Comparison of ENCODE assay signal across 18 cellular contexts in the genomic region with DNA sequence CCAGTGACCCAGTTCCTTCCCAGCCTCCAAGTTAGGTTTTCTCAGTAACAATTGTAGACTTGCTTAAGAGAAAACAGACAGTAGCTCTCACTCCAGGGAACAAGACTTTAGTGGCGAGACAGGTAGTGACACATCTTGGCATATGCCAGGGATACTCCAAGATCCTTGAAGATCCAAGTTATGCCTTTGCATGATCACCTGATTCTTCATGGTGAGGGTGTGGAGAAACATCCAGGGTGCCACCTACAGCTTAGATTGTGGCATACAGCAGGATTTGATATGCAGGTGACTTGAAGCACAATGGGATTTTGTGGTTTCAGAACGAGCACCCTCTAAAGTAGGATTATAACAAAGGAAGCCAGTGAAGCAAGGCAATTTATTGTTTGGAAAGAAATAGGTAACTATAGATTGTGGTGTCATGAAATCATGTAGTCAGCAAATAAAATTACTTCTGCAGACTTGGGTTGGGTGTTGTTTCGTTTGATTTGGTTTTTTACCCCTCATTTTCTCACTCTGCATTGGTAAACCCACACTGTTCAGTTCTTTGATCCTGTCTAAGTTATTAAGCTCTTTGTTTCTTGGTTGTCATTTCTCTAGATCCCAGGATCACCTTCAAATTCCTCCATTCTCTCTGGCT. TPM values are rescaled to one million over a fixed set of nuclear protein-coding genes. Genes with fewer than 3 reads are reported as not detected.
DNase-seq lines count a peak whose midpoint lies in the region; ATAC-seq and TF ChIP-seq lines count a peak whose summit lies in the region.
"Had no signal": no experiment of that assay in that cellular context is flagged by ENCODE, and none has a peak within 500 bp of the region (broad histone marks: within the 10 kb centered on the region; RNA-seq: fewer than 3 reads in every experiment).

No MANE protein-coding gene starts in this region.

- intact Hi-C loops in mucosa of descending colon (cut with DNase I, micrococcal nuclease): no loop called here

- H3K4me1 ChIP-seq in mucosa of descending colon (ENCODE audit: low read depth): peaks cover 15% of the 10 kb centered on the region

- DNase-seq in DMS79 (lab: John Stamatoyannopoulos, UW) (peak; percentile 98), NCI-H187 treated with DMSO at 0.1 percent for 48 hours (lab: John Stamatoyannopoulos, UW) (peak; percentile 67), NCI-H526 treated with DMSO at 0.1 percent for 48 hours (lab: John Stamatoyannopoulos, UW) (peak; percentile 88), mucosa of descending colon (no peak), GM19240 (ENCODE audit: insufficient read length, low spot score) (no peak), putamen (ENCODE audit: low spot score) (no peak), SK-N-DZ (ENCODE audit: low spot score) (no peak)
- DNase-seq: activated gamma-delta T cell; esophagus squamous epithelium; H9; kidney glomerular epithelial cell; NCI-H226; stimulated activated naive CD8-positive, alpha-beta T cell treated with anti-CD3 and anti-CD28 coated beads, Interleukin-15, Interleukin-2, amounts not matched to agents 100 U/mL and 50 U/mL, for 24 hours had no signal

- H3K36me3 ChIP-seq in mucosa of descending colon (ENCODE audit: low read depth): no peaks in the 10 kb centered on the region
- H3K36me3 ChIP-seq: esophagus squamous epithelium had no signal

- ATAC-seq in mucosa of descending colon (peak; percentile 42), GM18519 (IDR thresholded peaks at IDR 0.05; ENCODE audit: low FRiP score, unreplicated experiment) (no peak)
- ATAC-seq: stimulated activated naive CD8-positive, alpha-beta T cell treated with anti-CD3 and anti-CD28 coated beads, Interleukin-15, Interleukin-2, amounts not matched to agents 100 U/mL and 50 U/mL, for 24 hours had no signal

- TF ChIP-seq CTCF in mucosa of descending colon (IDR thresholded peaks at IDR 0.05): peak; percentile 7

- no peaks in the 10 kb centered on the region for H3K9me3 ChIP-seq in mucosa of descending colon
- H3K9me3 ChIP-seq: esophagus squamous epithelium had no signal

- H3K4me3 ChIP-seq in mucosa of descending colon: no peak overlapping the region
- H3K4me3 ChIP-seq: esophagus squamous epithelium, hepatocyte had no signal

RNA-seq across cellular contexts. Expression of a gene that starts 9.2 kb away (rescaled TPM):
- 10 to 100 TPM in 1 of 3 donors, 1 to 10 TPM in 2; 6.7 to 14.5 (median 8.1) TPM for total RNA-seq in mucosa of descending colon
- polyA plus RNA-seq in SK-N-DZ (2014; cell fraction: cytosol; rRNA removed): not detected in 2 replicates
- polyA plus RNA-seq in SK-N-DZ (2014; cell fraction: nucleus; rRNA removed): not detected in 2 replicates
- total RNA-seq: Daoy; mononuclear cell; T-helper 1 cell treated with Interleukin-12 subunit alpha and Interleukin-12 subunit beta and Interleukin-4 antibody, amounts not matched to agents 30 ng/mL and 1 ng/mL, for 36 hours had no signal

Comparison
In these comparisons a context has a peak if more than half of its experiments do, and no peak if none do; other contexts are left out.
1. DNase-seq: peak in DMS79 (single experiment), NCI-H187 treated with DMSO at 0.1 percent for 48 hours (single experiment) and NCI-H526 treated with DMSO at 0.1 percent for 48 hours (single experiment); none in mucosa of descending colon (0 of 3), GM19240 (single experiment), putamen (single experiment) and SK-N-DZ (single experiment).